In the genomic region with DNA sequence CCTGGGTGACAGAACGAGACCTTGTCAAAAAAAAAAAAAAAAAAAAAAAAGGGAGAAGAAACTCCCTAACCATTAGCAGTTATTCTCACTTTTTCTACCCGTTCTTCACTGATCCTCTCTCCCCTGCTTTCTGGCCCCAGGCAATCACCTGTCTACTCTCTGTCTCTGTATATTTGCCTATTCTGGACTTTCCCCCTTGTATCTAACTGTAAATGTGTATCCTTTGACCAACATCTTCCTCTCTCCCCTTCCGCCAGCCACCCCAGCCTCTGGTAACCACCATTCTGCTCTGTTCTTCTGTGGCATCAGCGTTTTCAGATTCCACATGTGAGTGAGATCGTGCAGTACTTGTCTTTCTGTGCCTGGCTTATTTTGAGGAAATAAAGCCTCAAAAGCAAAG, we compare ENCODE assay signal across 12 cellular contexts. TPM values are rescaled to one million over a fixed set of nuclear protein-coding genes. Genes with fewer than 3 reads are reported as not detected.
A peak's percentile ranks its signal among the peaks of the same experiment; 100 is the strongest.
DNase-seq lines count a peak whose midpoint lies in the region; ATAC-seq and TF ChIP-seq lines count a peak whose summit lies in the region.
"Had no signal": no experiment of that assay in that cellular context is flagged by ENCODE, and none has a peak within 500 bp of the region (broad histone marks: within the 10 kb centered on the region; RNA-seq: fewer than 3 reads in every experiment).

No MANE protein-coding gene starts in this region.

- peak overlapping the region; percentile 8 to 24 for H3K4me3 Mint-ChIP-seq in CD14-positive monocyte
- H3K4me3 Mint-ChIP-seq in activated T-helper 17 cell treated with anti-CD3 and anti-CD28 coated beads, Interleukin-2, amount 50 U/mL, for 72 hours, result peak overlapping the region; percentile 31
- H3K4me3 Mint-ChIP-seq: activated naive CD4-positive, alpha-beta T cell treated with anti-CD3 and anti-CD28 coated beads, Interleukin-2, amount 50 U/mL, for 24 hours; natural killer cell treated with Interleukin-12 subunit alpha and Interleukin-12 subunit beta and Interleukin-15 and Interleukin-18, amount 100 ng/mL, for 72 hours had no signal

- DNase-seq in CD14-positive monocyte (ENCODE audit: low spot score) (no peak), retina (no peak), hypothalamus (lab: John Stamatoyannopoulos, UW) (no peak), lower leg skin (ENCODE audit: low spot score in 2 of 2) (no peak), NCI-H1436 (lab: John Stamatoyannopoulos, UW) (no peak)
- DNase-seq: activated CD8-positive, alpha-beta memory T cell treated with anti-CD3 and anti-CD28 coated beads for 24 hours; NCI-H187 had no signal

- peaks cover 3 to 16% of the 10 kb centered on the region in 2 donors for H3K36me3 Mint-ChIP-seq in CD14-positive monocyte
- H3K36me3 Mint-ChIP-seq in activated T-helper 17 cell treated with anti-CD3 and anti-CD28 coated beads, Interleukin-2, amount 50 U/mL, for 72 hours (ENCODE audit: low read depth), result no peaks in the 10 kb centered on the region

- no peak for TF ChIP-seq CTCF in CD14-positive monocyte (IDR thresholded peaks at IDR 0.05)
- TF ChIP-seq CTCF in lower leg skin (IDR thresholded peaks at IDR 0.05), result no peak

- H3K9me3 Mint-ChIP-seq in CD14-positive monocyte, result peaks cover 0 to 6% (median 0%) of the 10 kb centered on the region in 7 donors
- no peaks in the 10 kb centered on the region for H3K9me3 Mint-ChIP-seq in activated T-helper 17 cell treated with anti-CD3 and anti-CD28 coated beads, Interleukin-2, amount 50 U/mL, for 72 hours
- H3K9me3 Mint-ChIP-seq: natural killer cell treated with Interleukin-12 subunit alpha and Interleukin-12 subunit beta and Interleukin-15 and Interleukin-18, amount 100 ng/mL, for 72 hours had no signal

- TF ChIP-seq POLR2A in lower leg skin (IDR thresholded peaks at IDR 0.05), result no peak

- peaks cover 0 to 2% (median 1%) of the 10 kb centered on the region in 3 donors for H3K27me3 Mint-ChIP-seq in CD14-positive monocyte (ENCODE audit: low read depth in 3 of 3)
- H3K27me3 Mint-ChIP-seq in activated T-helper 17 cell treated with anti-CD3 and anti-CD28 coated beads, Interleukin-2, amount 50 U/mL, for 72 hours, result no peaks in the 10 kb centered on the region

- ATAC-seq in GM19463 (IDR thresholded peaks at IDR 0.05; ENCODE audit: unreplicated experiment) (peak; percentile 89), HG03097 (IDR thresholded peaks at IDR 0.05; ENCODE audit: low FRiP score, unreplicated experiment) (peak; percentile 62)
- ATAC-seq in activated T-helper 17 cell treated with anti-CD3 and anti-CD28 coated beads, Interleukin-2, amount 50 U/mL, for 72 hours (replicated peaks), result peak; percentile 46
- ATAC-seq: natural killer cell treated with Interleukin-12 subunit alpha and Interleukin-12 subunit beta and Interleukin-15 and Interleukin-18, amount 100 ng/mL, for 72 hours had no signal

- intact Hi-C loops in CD14-positive monocyte (cut with micrococcal nuclease), result no loop called here
- intact Hi-C loops in lower leg skin (cut with DNase I; ENCODE audit: low total_unique reads), result no loop called here

- 65 to 69% methylated on average over 5 of the region's 5 CpGs for WGBS in lower leg skin, 2 donors

- H3K4me3 ChIP-seq in lower leg skin (ENCODE audit: low read depth, poor library complexity, severe bottlenecking), result no peak overlapping the region

- peaks cover 36% of the 10 kb centered on the region for H3K4me1 Mint-ChIP-seq in CD14-positive monocyte
- H3K4me1 Mint-ChIP-seq in activated T-helper 17 cell treated with anti-CD3 and anti-CD28 coated beads, Interleukin-2, amount 50 U/mL, for 72 hours, result peaks cover 19% of the 10 kb centered on the region
- H3K4me1 Mint-ChIP-seq: activated naive CD4-positive, alpha-beta T cell treated with anti-CD3 and anti-CD28 coated beads, Interleukin-2, amount 50 U/mL, for 24 hours had no signal

- H3K27ac Mint-ChIP-seq in CD14-positive monocyte, result peak overlapping the region in 6 of 7 donors; percentile 51 to 88 (median 81)
- H3K27ac Mint-ChIP-seq in activated T-helper 17 cell treated with anti-CD3 and anti-CD28 coated beads, Interleukin-2, amount 50 U/mL, for 72 hours, result peak overlapping the region; percentile 54
- H3K27ac Mint-ChIP-seq: activated naive CD4-positive, alpha-beta T cell treated with anti-CD3 and anti-CD28 coated beads, Interleukin-2, amount 50 U/mL, for 24 hours; natural killer cell treated with Interleukin-12 subunit alpha and Interleukin-12 subunit beta and Interleukin-15 and Interleukin-18, amount 100 ng/mL, for 72 hours had no signal

RNA-seq across cellular contexts. Expression of a gene that starts 6.9 kb away (rescaled TPM):
- 10 to 100 TPM; 63.8 to 85.5 TPM for polyA plus RNA-seq in CD14-positive monocyte
- 10 to 100 TPM; 34.3 to 39.5 TPM for total RNA-seq in activated T-helper 17 cell treated with anti-CD3 and anti-CD28 coated beads, Interleukin-2, amount 50 U/mL, for 72 hours
- 100 to 1,000 TPM in 1 of 4 donors, 10 to 100 TPM in 3; 81.0 to 108 (median 94.6) TPM for total RNA-seq in lower leg skin
